Comparison of ENCODE assay signal across 18 cellular contexts in genomic region chr20:46523696-46524328, GRCh38. TPM values are rescaled to one million over a fixed set of nuclear protein-coding genes. Genes with fewer than 3 reads are reported as not detected.
DNase-seq lines count a peak whose midpoint lies in the region; ATAC-seq, FAIRE-seq and TF ChIP-seq lines count a peak whose summit lies in the region.
"Had no signal": no experiment of that assay in that cellular context is flagged by ENCODE, and none has a peak within 500 bp of the region (broad histone marks: within the 10 kb centered on the region; RNA-seq: fewer than 3 reads in every experiment).

No MANE protein-coding gene starts in this region.

- H2BK120ac ChIP-seq in neuronal stem cell (ENCODE audit: low read depth, low read length) = no peak overlapping the region

- no peaks in the 10 kb centered on the region for H3K4me1 ChIP-seq in neuronal stem cell (ENCODE audit: control insufficient read depth in 2 of 2, insufficient read depth in 1 of 2, low read depth in 1 of 2, low read length in 2 of 2)
- H3K4me1 ChIP-seq: prostate gland, vagina had no signal

- H3K9ac ChIP-seq in neuronal stem cell (ENCODE audit: low read depth, low read length, poor library complexity) = no peak overlapping the region

- H3K79me1 ChIP-seq in neuronal stem cell (ENCODE audit: low read depth, low read length) = no peaks in the 10 kb centered on the region

- no peaks in the 10 kb centered on the region for H3K4me1 Mint-ChIP-seq in activated naive CD4-positive, alpha-beta T cell treated with anti-CD3 and anti-CD28 coated beads for 36 hours (ENCODE audit: low read depth)
- H3K4me1 Mint-ChIP-seq: stimulated activated memory B cell treated with anti-CD40 and anti-IgM and Interleukin-4, amounts not matched to agents 10 μg/mL and 1 μg/mL and 100 μg/mL, for 72 hours had no signal

- H3K4me2 ChIP-seq in neuronal stem cell (ENCODE audit: insufficient read depth, low read length, poor library complexity, severe bottlenecking) = no peak overlapping the region

- no peak overlapping the region for H2AFZ ChIP-seq in neuronal stem cell (ENCODE audit: low read length)

- no peak overlapping the region for H4K8ac ChIP-seq in neuronal stem cell (ENCODE audit: low read depth, low read length)

- no peak overlapping the region for H2AK5ac ChIP-seq in neuronal stem cell (ENCODE audit: low read depth, low read length)

- FAIRE-seq in bronchial epithelial cell (lab: Jason Lieb, UNC) = no peak
- FAIRE-seq: G401.6 had no signal

- no peak for TF ChIP-seq CTCF in bronchial epithelial cell (IDR thresholded peaks at IDR 0.05; ENCODE audit: insufficient read depth, low read length, severe bottlenecking)

- no peaks in the 10 kb centered on the region for H3K9me3 ChIP-seq in neuronal stem cell (replicated peaks in 1 of 2; ENCODE audit: control insufficient read depth in 2 of 2, insufficient read depth in 1 of 2, low read depth in 1 of 2, low read length in 2 of 2)
- H3K9me3 ChIP-seq: mucosa of descending colon, prostate gland, vagina had no signal

- peak; percentile 39 for DNase-seq in activated naive CD4-positive, alpha-beta T cell treated with anti-CD3 and anti-CD28 coated beads for 36 hours
- no peak for DNase-seq in activated naive CD4-positive, alpha-beta T cell treated with anti-CD3 and anti-CD28 coated beads, Interleukin-2, amount 50 U/mL, for 16 hours
- peak; percentile 46 to 56 for DNase-seq in NOMO-1 (lab: John Stamatoyannopoulos, UW; ENCODE audit: unreplicated experiment in 2 of 2)
- DNase-seq in bronchial epithelial cell (ENCODE audit: low read depth) = peak; percentile 15
- DNase-seq in neuronal stem cell (ENCODE audit: low spot score) = peak; percentile 20
- no peak for DNase-seq in EL
- no peak for DNase-seq in posterior cingulate gyrus
- DNase-seq: activated effector memory CD4-positive, alpha-beta T cell treated with Interleukin-2 at 50 U/mL for 16 hours; caudate nucleus; NCI-H510A; SHP77; stimulated activated CD4-positive, alpha-beta T cell treated with anti-CD3 and anti-CD28 coated beads, Interleukin-1b, Interleukin-23, amount 100 ng/mL, for 48 hours had no signal

- CTCF ChIA-PET in activated naive CD4-positive, alpha-beta T cell treated with anti-CD3 and anti-CD28 coated beads for 36 hours (lab: Charles Lee) = interaction anchor here (1.5 to 2.4 kb wide), 3 partner anchors 26 to 156 kb away, joined by 4 to 11 read pairs (median 4); partner anchors contain the start of gene OCSTAMP

- H3K27me3 ChIP-seq in bronchial epithelial cell (ENCODE audit: control insufficient read depth, insufficient read depth, low read length) = peaks cover 1% of the 10 kb centered on the region
- H3K27me3 ChIP-seq in neuronal stem cell (ENCODE audit: control insufficient read depth in 3 of 3, insufficient read depth in 3 of 3, low read depth in 1 of 3, low read length in 3 of 3) = no peaks in the 10 kb centered on the region
- H3K27me3 ChIP-seq: vagina had no signal

- no peak overlapping the region for H3K4ac ChIP-seq in neuronal stem cell (ENCODE audit: low read length)

- no CpG with 5 or more reads among the region's 2 CpGs for WGBS in neuronal stem cell (ENCODE audit: extremely low coverage in 2 of 2, insufficient read length in 2 of 2, insufficient replicate concordance in 1 of 2), 2 donors

- peaks cover 29% of the 10 kb centered on the region for H3K27me3 Mint-ChIP-seq in activated naive CD4-positive, alpha-beta T cell treated with anti-CD3 and anti-CD28 coated beads for 36 hours (ENCODE audit: low read depth)

- H3K36me3 ChIP-seq in bronchial epithelial cell (ENCODE audit: control insufficient read depth, insufficient read depth, low read length) (no peaks in the 10 kb centered on the region), neuronal stem cell (replicated peaks in 1 of 2; ENCODE audit: control insufficient read depth in 2 of 2, insufficient read depth in 2 of 2, low read length in 2 of 2) (no peaks in the 10 kb centered on the region)
- H3K36me3 ChIP-seq: prostate gland, vagina had no signal

- H3K14ac ChIP-seq in neuronal stem cell (ENCODE audit: low read length) = no peak overlapping the region

- H3K4me3 ChIP-seq in bronchial epithelial cell (ENCODE audit: low read depth, low read length) (no peak overlapping the region), neuronal stem cell (ENCODE audit: low read length in 2 of 2) (no peak overlapping the region)
- H3K4me3 ChIP-seq: mucosa of descending colon, prostate gland, vagina had no signal

- no peak overlapping the region for H3K18ac ChIP-seq in neuronal stem cell (ENCODE audit: low read length)

- H3K27ac Mint-ChIP-seq in activated naive CD4-positive, alpha-beta T cell treated with anti-CD3 and anti-CD28 coated beads for 36 hours = no peak overlapping the region
- H3K27ac Mint-ChIP-seq: stimulated activated memory B cell treated with anti-CD40 and anti-IgM and Interleukin-4, amounts not matched to agents 10 μg/mL and 1 μg/mL and 100 μg/mL, for 72 hours had no signal

- H2BK5ac ChIP-seq in neuronal stem cell (ENCODE audit: low read length) = no peak overlapping the region

- no peak overlapping the region for H2BK12ac ChIP-seq in neuronal stem cell (ENCODE audit: low read length)

- intact Hi-C loops in activated naive CD4-positive, alpha-beta T cell treated with anti-CD3 and anti-CD28 coated beads for 36 hours (cut with micrococcal nuclease) = no loop called here
- intact Hi-C loops in posterior cingulate gyrus (cut with DNase I) = loop anchor here (5.0 kb wide), 1 partner anchor 158 kb away; no protein-coding TSS in a partner anchor

- no peak for ATAC-seq in GM19035 (IDR thresholded peaks at IDR 0.05; ENCODE audit: unreplicated experiment)
- ATAC-seq: mucosa of descending colon; stimulated activated memory B cell treated with anti-CD40 and anti-IgM and Interleukin-4, amounts not matched to agents 10 μg/mL and 1 μg/mL and 100 μg/mL, for 72 hours had no signal

- no peak overlapping the region for H3K4me3 Mint-ChIP-seq in activated naive CD4-positive, alpha-beta T cell treated with anti-CD3 and anti-CD28 coated beads for 36 hours
- H3K4me3 Mint-ChIP-seq: stimulated activated memory B cell treated with anti-CD40 and anti-IgM and Interleukin-4, amounts not matched to agents 10 μg/mL and 1 μg/mL and 100 μg/mL, for 72 hours had no signal

- no peaks in the 10 kb centered on the region for H3K36me3 Mint-ChIP-seq in activated naive CD4-positive, alpha-beta T cell treated with anti-CD3 and anti-CD28 coated beads for 36 hours (ENCODE audit: low read depth)
- H3K36me3 Mint-ChIP-seq: stimulated activated memory B cell treated with anti-CD40 and anti-IgM and Interleukin-4, amounts not matched to agents 10 μg/mL and 1 μg/mL and 100 μg/mL, for 72 hours had no signal

- no peak overlapping the region for H3K27ac ChIP-seq in neuronal stem cell (replicated peaks; ENCODE audit: low read length)
- H3K27ac ChIP-seq: prostate gland, vagina had no signal

- no peak overlapping the region for H2BK15ac ChIP-seq in neuronal stem cell (ENCODE audit: low read length)

- no peak overlapping the region for H3K23ac ChIP-seq in neuronal stem cell (ENCODE audit: low read depth, low read length, poor library complexity)

- no peak overlapping the region for H4K91ac ChIP-seq in neuronal stem cell (ENCODE audit: low read depth, low read length, poor library complexity)

- no peaks in the 10 kb centered on the region for H3K9me3 Mint-ChIP-seq in activated naive CD4-positive, alpha-beta T cell treated with anti-CD3 and anti-CD28 coated beads for 36 hours
- H3K9me3 Mint-ChIP-seq: stimulated activated memory B cell treated with anti-CD40 and anti-IgM and Interleukin-4, amounts not matched to agents 10 μg/mL and 1 μg/mL and 100 μg/mL, for 72 hours had no signal

RNA-seq across cellular contexts. Expression of gene ZNF334, which starts 10.5 kb away (rescaled TPM):
- 1 to 10 TPM; 1.7 to 2.1 TPM for total RNA-seq in activated naive CD4-positive, alpha-beta T cell treated with anti-CD3 and anti-CD28 coated beads for 36 hours
- total RNA-seq in bronchial epithelial cell = 1.5 and 1.6 TPM in 2 replicates
- 14.2 TPM for polyA plus RNA-seq in neuronal stem cell (2013, experiment 1 of 2)
- 14.9 TPM for polyA plus RNA-seq in neuronal stem cell (2013, experiment 2 of 2)

RNA-seq across cellular contexts. Expression of gene OCSTAMP, which starts 26.6 kb away (rescaled TPM):
- total RNA-seq in activated naive CD4-positive, alpha-beta T cell treated with anti-CD3 and anti-CD28 coated beads for 36 hours = not detected
- total RNA-seq in bronchial epithelial cell = not detected in 2 replicates
- 0.08 TPM for polyA plus RNA-seq in neuronal stem cell (2013, experiment 1 of 2)
- 0.04 TPM for polyA plus RNA-seq in neuronal stem cell (2013, experiment 2 of 2)
- total RNA-seq: mucosa of descending colon, prostate gland, vagina had no signal

Comparison
In these comparisons a context has a peak if more than half of its experiments do, and no peak if none do; other contexts are left out.
1. DNase-seq: peak in activated naive CD4-positive, alpha-beta T cell treated with anti-CD3 and anti-CD28 coated beads for 36 hours (single experiment), NOMO-1 (2 of 2), bronchial epithelial cell (single experiment) and neuronal stem cell (single experiment); none in activated naive CD4-positive, alpha-beta T cell treated with anti-CD3 and anti-CD28 coated beads, Interleukin-2, amount 50 U/mL, for 16 hours (single experiment), EL (single experiment) and posterior cingulate gyrus (0 of 10).